Comparison of ENCODE assay signal across 1 cellular context in genomic region chr20:63752411-63753101, GRCh38.
TF ChIP-seq lines count a peak whose summit lies in the region.

No MANE protein-coding gene starts in this region.

TF ChIP-seq in HEK293, 187 proteins besides CTCF, POLR2A, EP300 and RAD21 (continued from another document):
- no peak for TF ChIP-seq ZNF513 (tag by site-specific recombination; IDR thresholded peaks at IDR 0.05)
TF ChIP-seq in HEK293: peak in this region for 4.
